9 cellular contexts compared by ENCODE assay signal in the genomic region with DNA sequence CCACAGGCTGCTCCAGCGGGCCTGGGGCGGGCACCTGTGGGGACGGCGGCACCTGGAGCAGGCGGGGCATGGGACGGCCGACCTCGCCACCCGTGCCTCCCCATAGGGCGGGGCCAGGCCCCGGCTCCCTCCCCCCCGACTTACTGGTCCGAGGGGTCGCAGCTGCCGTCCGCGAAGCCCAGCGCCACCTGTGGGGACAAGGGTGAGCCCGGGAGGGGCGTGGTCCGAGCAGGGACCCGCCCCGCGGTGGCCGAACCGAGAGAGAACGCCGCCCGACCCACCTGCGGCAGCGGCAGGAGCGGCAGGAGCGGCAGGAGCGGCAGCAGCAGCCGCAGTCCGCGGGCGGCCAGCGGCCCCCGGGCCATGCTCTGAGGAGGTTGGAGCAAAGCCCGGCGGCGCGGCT. TPM values are rescaled to one million over a fixed set of nuclear protein-coding genes. Genes with fewer than 3 reads are reported as not detected.
A peak's percentile ranks its signal among the peaks of the same experiment; 100 is the strongest.
DNase-seq lines count a peak whose midpoint lies in the region; ATAC-seq, FAIRE-seq and TF ChIP-seq lines count a peak whose summit lies in the region.
"Had no signal": no experiment of that assay in that cellular context is flagged by ENCODE, and none has a peak within 500 bp of the region (broad histone marks: within the 10 kb centered on the region; RNA-seq: fewer than 3 reads in every experiment).

Gene TMEM52 (minus strand): TSS at position 379 of the 403 bp plus-strand sequence. CDS start 14 bp downstream, at position 365.

- peak within 1 kb of the TSS; percentile 99 for H2BK15ac ChIP-seq in H1 (ENCODE audit: low read length)

- no peaks in the 10 kb centered on the region for H4K20me1 ChIP-seq in H1 (replicated peaks in 1 of 2; ENCODE audit: control insufficient read depth in 1 of 2, insufficient read depth in 2 of 2, low read length in 2 of 2)

- H3K27ac Mint-ChIP-seq in CD4-positive, alpha-beta memory T cell = peak within 1 kb of the TSS; percentile 78 to 96 (median 88)

- H4K91ac ChIP-seq in H1 (replicated peaks; ENCODE audit: insufficient read length, low read length) (peak within 1 kb of the TSS; percentile 67), trophoblast cell (ENCODE audit: low read depth, low read length) (peak within 1 kb of the TSS; percentile 34)

- WGBS in H1 (ENCODE audit: extremely low coverage in 1 of 2, insufficient coverage in 1 of 2, insufficient read length in 1 of 2, insufficient replicate concordance in 2 of 2, low coverage in 1 of 2, low lambda C conversion rate in 2 of 2, missing lambda C conversion rate in 1 of 2), 2 experiments = 1% methylated on average over 18 of the region's 44 CpGs; no CpG with 5 or more reads in 1 of the 2 experiments
- WGBS in trophoblast cell (ENCODE audit: extremely low coverage, insufficient coverage, insufficient read length) = no CpG with 5 or more reads among the region's 44 CpGs

- H4K5ac ChIP-seq in H1 (ENCODE audit: insufficient read length, low read depth, low read length) = peak within 1 kb of the TSS; percentile 51

- DNase-seq in CD4-positive, alpha-beta memory T cell = no peak
- DNase-seq in NB4 (ENCODE audit: low read depth) (no peak), H1 (ENCODE audit: low read depth in 1 of 2, low spot score in 2 of 2) (no peak), trophoblast cell (no peak), SHP77 treated with DMSO at 0.1 percent for 48 hours (lab: John Stamatoyannopoulos, UW) (no peak), NCI-H510A treated with DMSO at 0.1 percent for 48 hours (lab: John Stamatoyannopoulos, UW) (no peak), medulla oblongata (ENCODE audit: extremely low spot score) (no peak)

- H2BK120ac ChIP-seq in H1 (replicated peaks; ENCODE audit: low read depth, low read length) (no peak within 1 kb of the TSS), trophoblast cell (ENCODE audit: insufficient read depth, low read length, poor library complexity) (no peak within 1 kb of the TSS)

- H3K14ac ChIP-seq in H1 (ENCODE audit: insufficient read length) = no peak within 1 kb of the TSS
- H3K14ac ChIP-seq in trophoblast cell (ENCODE audit: low read length) = peak within 1 kb of the TSS; percentile 62

- peaks cover 0 to 1% of the 10 kb centered on the region in 2 donors for H3K27me3 Mint-ChIP-seq in CD4-positive, alpha-beta memory T cell

- peaks cover 4% of the 10 kb centered on the region; the same call in 1 of the 2 replicates for H3K23me2 ChIP-seq in H1 (ENCODE audit: low read depth, low read length)

- peak; percentile 17 for ATAC-seq in GM21528 (IDR thresholded peaks at IDR 0.05; ENCODE audit: low FRiP score, unreplicated experiment)

- H4K12ac ChIP-seq in trophoblast cell (ENCODE audit: low read depth, low read length) = peak within 1 kb of the TSS; percentile 66

- TF ChIP-seq POLR2A in NB4 (IDR thresholded peaks at IDR 0.05; ENCODE audit: extremely low read depth, insufficient read length) (peak; percentile 48), H1 (IDR thresholded peaks at IDR 0.05; ENCODE audit: control extremely low read depth in 1 of 2, low read depth in 2 of 2, low read length in 2 of 2) (peak in 1 of 2 experiments; percentile 84; a peak in 2 of 3 replicates)

- no peaks in the 10 kb centered on the region for H3K27me3 ChIP-seq in CD4-positive, alpha-beta memory T cell (ENCODE audit: insufficient read depth, low read length)
- H3K27me3 ChIP-seq in H1 (replicated peaks in 1 of 4; ENCODE audit: control insufficient read depth in 3 of 4, extremely low read depth in 1 of 4, insufficient read depth in 3 of 4, low read length in 3 of 4) (peaks cover 0 to 2% (median under 1%) of the 10 kb centered on the region in 4 experiments; a peak in 2 of 7 replicates), trophoblast cell (ENCODE audit: insufficient read depth, low read length) (no peaks in the 10 kb centered on the region)

- H2BK5ac ChIP-seq in H1 (ENCODE audit: low read depth, low read length) = peak within 1 kb of the TSS; percentile 75; the same call in 1 of the 2 replicates
- H2BK5ac ChIP-seq in trophoblast cell (ENCODE audit: low read depth, low read length, poor library complexity) = no peak within 1 kb of the TSS

- TF ChIP-seq EP300 in H1 (IDR thresholded peaks at IDR 0.05; ENCODE audit: borderline replicate concordance in 1 of 2, low read depth in 2 of 2, low read length in 2 of 2) = no peak

- H3K4me2 ChIP-seq in H1 (ENCODE audit: insufficient read depth in 1 of 2, low read depth in 2 of 2, low read length in 2 of 2) = peak within 1 kb of the TSS; percentile 76 to 82
- H3K4me2 ChIP-seq in trophoblast cell (ENCODE audit: low read length) = peak within 1 kb of the TSS; percentile 72

- H3K4me1 Mint-ChIP-seq in CD4-positive, alpha-beta memory T cell = peaks cover 1 to 15% (median 6%) of the 10 kb centered on the region in 4 donors

- H3K4me3 Mint-ChIP-seq in CD4-positive, alpha-beta memory T cell = peak within 1 kb of the TSS; percentile 24 to 81 (median 68)

- peak within 1 kb of the TSS; percentile 64 for H3K56ac ChIP-seq in H1 (replicated peaks; ENCODE audit: insufficient read length, low read depth, low read length)

- H4K8ac ChIP-seq in H1 (ENCODE audit: extremely low read depth, insufficient read depth, low read length) = peak within 1 kb of the TSS; percentile 77
- H4K8ac ChIP-seq in trophoblast cell (ENCODE audit: low read depth, low read length) = peak within 1 kb of the TSS; percentile 63

- intact Hi-C loops in CD4-positive, alpha-beta memory T cell (cut with micrococcal nuclease) = loop anchor here (1.0 kb wide), 2 partner anchors 10 to 286 kb away; no protein-coding TSS in a partner anchor

- H3K18ac ChIP-seq in H1 (ENCODE audit: extremely low read depth, low read length) (peak within 1 kb of the TSS; percentile 95), trophoblast cell (ENCODE audit: low read length) (peak within 1 kb of the TSS; percentile 47)

- no peaks in the 10 kb centered on the region for H3K36me3 ChIP-seq in CD4-positive, alpha-beta memory T cell (ENCODE audit: insufficient read depth, low read length)
- H3K36me3 ChIP-seq in H1 (ENCODE audit: control insufficient read depth in 2 of 4, insufficient read depth in 4 of 4, low read length in 3 of 4) = no peaks in the 10 kb centered on the region
- H3K36me3 ChIP-seq in trophoblast cell (ENCODE audit: control insufficient read depth in 1 of 2, insufficient read depth in 2 of 2, low read length in 2 of 2) = no peaks in the 10 kb centered on the region

- no peak for TF ChIP-seq RAD21 in H1 (IDR thresholded peaks at IDR 0.05 in 1 of 2, conservative IDR thresholded peaks at IDR 0.05 in 1 of 2; ENCODE audit: low read depth in 2 of 2, low read length in 2 of 2)

- H2AK5ac ChIP-seq in H1 (ENCODE audit: low read depth, low read length) (peak within 1 kb of the TSS; percentile 94), trophoblast cell (ENCODE audit: low read length) (no peak within 1 kb of the TSS)

- no peaks in the 10 kb centered on the region for H3K36me3 Mint-ChIP-seq in CD4-positive, alpha-beta memory T cell

- POLR2A ChIA-PET in CD4-positive, alpha-beta memory T cell (lab: Charles Lee; ENCODE audit: partially characterized antibody) = interaction anchor here (0.6 to 1.5 kb wide), 2 partner anchors 139 to 513 kb away, joined by 3 read pairs; no protein-coding TSS in a partner anchor
- POLR2A ChIA-PET in H1 (lab: Charles Lee; ENCODE audit: partially characterized antibody) = interaction anchor here (0.8 to 2.6 kb wide), 3 partner anchors 9 to 137 kb away, joined by 3 to 14 read pairs (median 3); no protein-coding TSS in a partner anchor

- no peak within 1 kb of the TSS for H3K4ac ChIP-seq in H1 (replicated peaks; ENCODE audit: insufficient read length, low read depth, low read length)
- H3K4ac ChIP-seq in trophoblast cell (ENCODE audit: low read depth, low read length) = no peak within 1 kb of the TSS

- peak within 1 kb of the TSS; percentile 90; the same call in 1 of the 2 replicates for H2BK12ac ChIP-seq in H1 (ENCODE audit: low read depth, low read length)
- H2BK12ac ChIP-seq in trophoblast cell (ENCODE audit: low read length) = no peak within 1 kb of the TSS

- H3K4me1 ChIP-seq in CD4-positive, alpha-beta memory T cell (ENCODE audit: insufficient read depth, low read length) = peaks cover 17% of the 10 kb centered on the region
- H3K4me1 ChIP-seq in H1 (replicated peaks in 1 of 4; ENCODE audit: control insufficient read depth in 3 of 4, insufficient read depth in 4 of 4, low read length in 3 of 4) (peaks cover 0 to 19% (median 12%) of the 10 kb centered on the region in 4 experiments; a peak in 6 of 7 replicates), trophoblast cell (ENCODE audit: control insufficient read depth in 1 of 2, insufficient read depth in 2 of 2, low read length in 2 of 2) (peaks cover 15 to 17% of the 10 kb centered on the region in 2 experiments)

- peak within 1 kb of the TSS in 1 of 2 donors; percentile 68 for H3K4me3 ChIP-seq in CD4-positive, alpha-beta memory T cell (ENCODE audit: low read length in 2 of 2)
- no peak within 1 kb of the TSS for H3K4me3 ChIP-seq in NB4 (ENCODE audit: low read depth, low read length)
- H3K4me3 ChIP-seq in H1 (ENCODE audit: extremely low read depth in 1 of 4, insufficient read depth in 2 of 4, low read depth in 3 of 4, low read length in 4 of 4) = peak within 1 kb of the TSS; percentile 40 to 68 (median 50)
- H3K4me3 ChIP-seq in trophoblast cell (ENCODE audit: low read depth, low read length) = peak within 1 kb of the TSS; percentile 70

- H2BK20ac ChIP-seq in H1 (ENCODE audit: low read length) = no peak within 1 kb of the TSS

- no peak for TF ChIP-seq CTCF in NB4 (IDR thresholded peaks at IDR 0.05; ENCODE audit: low read depth, low read length)
- TF ChIP-seq CTCF in H1 (IDR thresholded peaks at IDR 0.05; ENCODE audit: control extremely low read depth in 1 of 3, insufficient read depth in 1 of 3, low read depth in 1 of 3, low read length in 3 of 3) = no peak

- peak within 1 kb of the TSS; percentile 36 for H3K27ac ChIP-seq in CD4-positive, alpha-beta memory T cell (ENCODE audit: low read depth, low read length)
- H3K27ac ChIP-seq in H1 (ENCODE audit: low read depth, low read length) (peak within 1 kb of the TSS; percentile 11; the same call in 1 of the 2 replicates), trophoblast cell (ENCODE audit: low read depth, low read length) (no peak within 1 kb of the TSS)

- H3K9me3 Mint-ChIP-seq in CD4-positive, alpha-beta memory T cell = no peaks in the 10 kb centered on the region

- H3K23ac ChIP-seq in H1 (ENCODE audit: insufficient read length) (no peak within 1 kb of the TSS), trophoblast cell (ENCODE audit: low read length) (no peak within 1 kb of the TSS)

- H3K79me2 ChIP-seq in H1 (ENCODE audit: control insufficient read depth in 1 of 2, insufficient read depth in 2 of 2, low read length in 2 of 2) (no peaks in the 10 kb centered on the region), trophoblast cell (ENCODE audit: control insufficient read depth, insufficient read depth, low read length, poor library complexity) (no peaks in the 10 kb centered on the region)

- H3K9me3 ChIP-seq in CD4-positive, alpha-beta memory T cell (ENCODE audit: control insufficient read depth in 1 of 2, low read length in 2 of 2) = no peaks in the 10 kb centered on the region
- H3K9me3 ChIP-seq in H1 (ENCODE audit: insufficient read depth in 2 of 2, low read depth in 1 of 2, low read length in 1 of 2) (no peaks in the 10 kb centered on the region), trophoblast cell (ENCODE audit: insufficient read depth, low read depth, low read length) (peaks cover 10% of the 10 kb centered on the region)

- CTCF ChIA-PET in CD4-positive, alpha-beta memory T cell (lab: Charles Lee; ENCODE audit: partially characterized antibody) = no interaction called here
- CTCF ChIA-PET in H1 (lab: Charles Lee; ENCODE audit: partially characterized antibody) = interaction anchor here (0.6 to 1.8 kb wide), 3 partner anchors 10 to 79 kb away, joined by 3 to 6 read pairs (median 4); no protein-coding TSS in a partner anchor

- peak within 1 kb of the TSS in 3 of 4 experiments; percentile 51 to 59 (median 55); a peak in 6 of 7 replicates for H3K9ac ChIP-seq in H1 (replicated peaks in 1 of 4; ENCODE audit: extremely low read depth in 1 of 4, low read depth in 3 of 4, low read length in 3 of 4)
- no peak within 1 kb of the TSS for H3K9ac ChIP-seq in trophoblast cell (ENCODE audit: low read length)

- FAIRE-seq in H1 (lab: Jason Lieb, UNC) = no peak

- peak within 1 kb of the TSS; percentile 2; the same call in 1 of the 2 replicates for H2AFZ ChIP-seq in H1 (ENCODE audit: low read length)
- peak within 1 kb of the TSS; percentile 77 for H2AFZ ChIP-seq in trophoblast cell (ENCODE audit: insufficient read depth, low read length, poor library complexity)

- H3K79me1 ChIP-seq in H1 (ENCODE audit: low read depth, low read length) = no peaks in the 10 kb centered on the region
- H3K79me1 ChIP-seq in trophoblast cell (ENCODE audit: low read length) = peaks cover 3% of the 10 kb centered on the region

RNA-seq across cellular contexts. Expression of gene TMEM52, which starts in this region (rescaled TPM):
- total RNA-seq in CD4-positive, alpha-beta memory T cell = under 1 TPM in 1 of 2 experiments, not detected in 1; 0.55 TPM
- not detected for polyA plus RNA-seq in CD4-positive, alpha-beta memory T cell
- total RNA-seq in H1 (2021; fragmentation: NEBNext Ultra II Directional; extraction: Animal tissue kit (Norgen Biotek cat#: 25700)) = 14.6 and 15.0 TPM in 2 replicates
- polyA plus RNA-seq in H1 (2011; rRNA removed) = 30.2 and 46.3 TPM in 2 replicates
- 20.9 TPM for polyA plus RNA-seq in H1 (2011; cell fraction: cytosol; rRNA removed)
- polyA plus RNA-seq in H1 (2011; cell fraction: nucleus; rRNA removed) = 36.1 TPM
- 8.4 to 15.3 TPM (median 14.6 TPM) in 4 replicates for polyA plus RNA-seq in H1 (2012, experiment 1 of 2)
- 15.3 TPM for polyA plus RNA-seq in H1 (2012, experiment 2 of 2)
- 21.5 TPM for polyA plus RNA-seq in H1 (2013, experiment 1 of 2)
- 22.3 TPM for polyA plus RNA-seq in H1 (2013, experiment 2 of 2)
- polyA minus RNA-seq in H1 (2011; rRNA and poly(A)+ RNA removed) = 5.1 and 6.6 TPM in 2 replicates
- polyA minus RNA-seq in H1 (2011; cell fraction: cytosol; rRNA and poly(A)+ RNA removed) = 6.2 TPM
- 11.6 TPM for polyA minus RNA-seq in H1 (2011; cell fraction: nucleus; rRNA and poly(A)+ RNA removed)
- 3.7 and 4.1 TPM in 2 replicates for polyA plus RNA-seq in trophoblast cell (2013)
- total RNA-seq: T-helper 1 cell treated with Interleukin-12 subunit alpha and Interleukin-12 subunit beta and Interleukin-4 antibody, amounts not matched to agents 30 ng/mL and 1 ng/mL, for 36 hours had no signal

Comparison
In these comparisons a context has a peak if more than half of its experiments do, and no peak if none do; other contexts are left out.
1. RNA of gene TMEM52 (total RNA-seq): 14.6 to 15.0 TPM in H1; 0.55 TPM in CD4-positive, alpha-beta memory T cell; every median in the first group is over 10 times any median in the second.
2. RNA of gene TMEM52 (polyA plus RNA-seq): 8.4 to 46.3 TPM in H1; not detected in CD4-positive, alpha-beta memory T cell; every median in the first group is over 4 times any median in the second.